8 cellular contexts compared by ENCODE assay signal in genomic region chr16:23452572-23453337, GRCh38. TPM values are rescaled to one million over a fixed set of nuclear protein-coding genes. Genes with fewer than 3 reads are reported as not detected.
DNase-seq lines count a peak whose midpoint lies in the region; ATAC-seq and TF ChIP-seq lines count a peak whose summit lies in the region.

Gene COG7 (minus strand): TSS chr16:23453189. CDS start chr16:23452994, 195 bp downstream.

- H3K4me1 ChIP-seq in SJCRH30 = peaks cover 4% of the 10 kb centered on the region; the same call in 1 of the 2 replicates

- TF ChIP-seq CTCF in LNCaP clone FGC (IDR thresholded peaks at IDR 0.05; ENCODE audit: control insufficient read depth, extremely low read depth, insufficient read depth) (no peak), nephron progenitor cell (IDR thresholded peaks at IDR 0.05) (no peak)

- H3K27me3 Mint-ChIP-seq in nephron progenitor cell (ENCODE audit: low read depth, poor library complexity) = no peaks in the 10 kb centered on the region

- peak; percentile 66 for ATAC-seq in GM21825 (IDR thresholded peaks at IDR 0.05; ENCODE audit: unreplicated experiment)
- ATAC-seq in stimulated activated naive CD8-positive, alpha-beta T cell treated with anti-CD3 and anti-CD28 coated beads, Interleukin-15, Interleukin-2, amounts not matched to agents 100 U/mL and 50 U/mL, for 24 hours = peak; percentile 95

- H3K36me3 Mint-ChIP-seq in nephron progenitor cell (ENCODE audit: low read depth) = peaks cover 23% of the 10 kb centered on the region

- DNase-seq in DMS79 treated with DMSO at 0.1 percent for 48 hours (lab: John Stamatoyannopoulos, UW) = peak; percentile 59
- peak; percentile 57 for DNase-seq in LNCaP clone FGC (ENCODE audit: low read depth)
- peak; percentile 84 to 87 for DNase-seq in SJCRH30
- DNase-seq in activated gamma-delta T cell treated with Interleukin-2 at 50 U/mL for 16 hours = peak; percentile 80
- peak; percentile 63 for DNase-seq in fibroblast of the conjunctiva (ENCODE audit: low read depth)
- peak; percentile 89 for DNase-seq in nephron progenitor cell
- peak; percentile 89 for DNase-seq in stimulated activated naive CD8-positive, alpha-beta T cell treated with anti-CD3 and anti-CD28 coated beads, Interleukin-15, Interleukin-2, amounts not matched to agents 100 U/mL and 50 U/mL, for 24 hours

- H3K27ac ChIP-seq in SJCRH30 = peak within 1 kb of the TSS; percentile 63

- H3K27me3 ChIP-seq in SJCRH30 = no peaks in the 10 kb centered on the region

- no peaks in the 10 kb centered on the region for H3K9me3 Mint-ChIP-seq in nephron progenitor cell

- H3K9me3 ChIP-seq in SJCRH30 (replicated peaks) = no peaks in the 10 kb centered on the region

- H3K27ac Mint-ChIP-seq in nephron progenitor cell = peak within 1 kb of the TSS; percentile 92

- no peaks in the 10 kb centered on the region; the same call in 1 of the 2 replicates for H3K36me3 ChIP-seq in SJCRH30

- H3K4me1 Mint-ChIP-seq in nephron progenitor cell = peaks cover 27% of the 10 kb centered on the region

- H3K4me3 Mint-ChIP-seq in nephron progenitor cell = peak within 1 kb of the TSS; percentile 91

- H3K4me3 ChIP-seq in LNCaP clone FGC (ENCODE audit: low read depth, low read length) = peak within 1 kb of the TSS; percentile 95
- peak within 1 kb of the TSS; percentile 80 for H3K4me3 ChIP-seq in SJCRH30

RNA-seq across cellular contexts. Expression of gene COG7, which starts in this region (rescaled TPM):
- total RNA-seq in SJCRH30 (2014; rRNA removed; shearing (Covaris generic)) = 12.3 and 12.7 TPM in 2 replicates

Comparison
In these comparisons a context has a peak if more than half of its experiments do, and no peak if none do; other contexts are left out.
1. Peak in every context shown above with its lines: DNase-seq, ATAC-seq, H3K4me3 ChIP-seq and H3K27ac ChIP-seq.